In genomic region chr3:108414007-108414406, GRCh38 we compare ENCODE assay signal across 22 cellular contexts.
"Had no signal": no experiment of that assay in that cellular context is flagged by ENCODE, and none has a peak within 500 bp of the region (broad histone marks: within the 10 kb centered on the region; RNA-seq: fewer than 3 reads in every experiment).

No MANE protein-coding gene starts in this region.

- H3K27ac Mint-ChIP-seq: activated T-cell treated with anti-CD3 and anti-CD28 coated beads, Interleukin-2, amount 50 U/mL, for 72 hours; dendritic cell treated with granulocyte-macrophage colony-stimulating factor and Interleukin-4, amounts not matched to agents 40 ng/mL and 50 ng/mL, for 4 days; stimulated activated naive CD8-positive, alpha-beta T cell treated with anti-CD3 and anti-CD28 coated beads, Interleukin-15, Interleukin-2, amounts not matched to agents 100 ng/mL and 50 ng/mL, for 24 hours; type B pancreatic cell had no signal

- H3K36me3 ChIP-seq: esophagus muscularis mucosa, WERI-Rb-1 had no signal

- H3K9me3 ChIP-seq: esophagus muscularis mucosa had no signal

- DNase-seq: activated CD4-positive, alpha-beta T cell treated with anti-CD3 and anti-CD28 coated beads for 1 hour; activated CD8-positive, alpha-beta memory T cell treated with anti-CD3 and anti-CD28 coated beads for 24 hours; activated CD8-positive, alpha-beta memory T cell treated with anti-CD3 and anti-CD28 coated beads, Interleukin-2, amount 50 U/mL, for 48 hours; activated effector memory CD4-positive, alpha-beta T cell treated with anti-CD3 and anti-CD28 coated beads, Interleukin-2, amount 50 U/mL, for 16 hours; activated naive CD4-positive, alpha-beta T cell treated with anti-CD3 and anti-CD28 coated beads, Interleukin-2, amount 50 U/mL, for 16 hours; activated T-cell treated with anti-CD3 and anti-CD28 coated beads, Interleukin-2, amount 50 U/mL, for 72 hours; effector CD8-positive, alpha-beta T cell; foreskin keratinocyte; head of caudate nucleus; kidney; mammary epithelial cell; midbrain; occipital lobe; posterior cingulate gyrus; stimulated activated CD4-positive, alpha-beta T cell treated with anti-CD3 and anti-CD28 coated beads, Interleukin-12 subunit alpha, Interleukin-12 subunit beta, amount 100 ng/mL, for 4 hours; stimulated activated CD4-positive, alpha-beta T cell treated with anti-CD3 and anti-CD28 coated beads, Interleukin-1b, Interleukin-23, amount 100 ng/mL, for 48 hours; WERI-Rb-1 had no signal

- H3K4me3 Mint-ChIP-seq: activated T-cell treated with anti-CD3 and anti-CD28 coated beads, Interleukin-2, amount 50 U/mL, for 72 hours; dendritic cell treated with granulocyte-macrophage colony-stimulating factor and Interleukin-4, amounts not matched to agents 40 ng/mL and 50 ng/mL, for 4 days; stimulated activated naive CD8-positive, alpha-beta T cell treated with anti-CD3 and anti-CD28 coated beads, Interleukin-15, Interleukin-2, amounts not matched to agents 100 ng/mL and 50 ng/mL, for 24 hours; type B pancreatic cell had no signal

- H3K4me3 ChIP-seq: esophagus muscularis mucosa had no signal

- H3K9me3 Mint-ChIP-seq: activated T-cell treated with anti-CD3 and anti-CD28 coated beads, Interleukin-2, amount 50 U/mL, for 72 hours; dendritic cell treated with granulocyte-macrophage colony-stimulating factor and Interleukin-4, amounts not matched to agents 40 ng/mL and 50 ng/mL, for 4 days; stimulated activated naive CD8-positive, alpha-beta T cell treated with anti-CD3 and anti-CD28 coated beads, Interleukin-15, Interleukin-2, amounts not matched to agents 100 ng/mL and 50 ng/mL, for 24 hours had no signal

- H3K27me3 Mint-ChIP-seq: dendritic cell treated with granulocyte-macrophage colony-stimulating factor and Interleukin-4, amounts not matched to agents 40 ng/mL and 50 ng/mL, for 4 days; stimulated activated naive CD8-positive, alpha-beta T cell treated with anti-CD3 and anti-CD28 coated beads, Interleukin-15, Interleukin-2, amounts not matched to agents 100 ng/mL and 50 ng/mL, for 24 hours; type B pancreatic cell had no signal

- H3K4me1 ChIP-seq: esophagus muscularis mucosa had no signal

- H3K27me3 ChIP-seq: esophagus muscularis mucosa, foreskin keratinocyte had no signal

- ATAC-seq: activated T-cell treated with anti-CD3 and anti-CD28 coated beads, Interleukin-2, amount 50 U/mL, for 72 hours; foreskin keratinocyte; left lobe of liver had no signal

- H3K27ac ChIP-seq: esophagus muscularis mucosa, foreskin keratinocyte, WERI-Rb-1 had no signal
